ENCODE assay signal across 8 cellular contexts in the genomic region with DNA sequence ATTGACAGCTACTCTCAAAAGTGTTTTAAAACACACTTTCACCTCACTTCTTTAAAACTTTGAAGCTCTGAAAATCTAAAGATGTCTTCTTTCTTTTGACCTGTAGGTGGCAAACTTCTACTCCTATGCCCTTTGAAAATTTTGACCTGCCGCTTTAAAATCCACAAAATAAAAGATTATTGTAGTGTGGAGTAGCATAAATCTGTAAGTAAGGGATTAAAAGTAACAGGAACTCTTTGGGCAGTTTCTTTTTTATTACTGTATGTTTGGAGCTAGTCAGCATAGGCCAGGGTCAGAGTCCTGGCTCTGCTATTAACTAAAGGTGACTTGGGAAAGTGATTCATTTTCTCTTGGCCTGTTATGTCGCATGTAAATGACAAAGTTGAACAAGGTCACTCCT. TPM values are rescaled to one million over a fixed set of nuclear protein-coding genes. Genes with fewer than 3 reads are reported as not detected.
DNase-seq lines count a peak whose midpoint lies in the region; ATAC-seq and TF ChIP-seq lines count a peak whose summit lies in the region.

No MANE protein-coding gene starts in this region.

- TF ChIP-seq POLR2A in ovary (IDR thresholded peaks at IDR 0.05): no peak

- DNase-seq in COLO829 (ENCODE audit: low spot score) (peak; percentile 38), epithelial cell of esophagus (ENCODE audit: low read depth) (peak; percentile 35), ovary (no peak), ureter (ENCODE audit: low spot score) (no peak), COLO668 (lab: John Stamatoyannopoulos, UW; ENCODE audit: unreplicated experiment) (no peak)

- TF ChIP-seq CTCF in OCI-LY3 (IDR thresholded peaks at IDR 0.05; ENCODE audit: low read depth, low read length) (peak; percentile 89), epithelial cell of esophagus (IDR thresholded peaks at IDR 0.05; ENCODE audit: insufficient read depth, low read depth, low read length, missing control alignments) (peak; percentile 61), ovary (IDR thresholded peaks at IDR 0.05) (peak; percentile 22 to 77 (median 50))

- peaks cover 10% of the 10 kb centered on the region for H3K4me1 ChIP-seq in OCI-LY3 (ENCODE audit: low read length)
- H3K4me1 ChIP-seq in ovary (ENCODE audit: insufficient read depth): no peaks in the 10 kb centered on the region

- no peaks in the 10 kb centered on the region for H3K79me2 ChIP-seq in OCI-LY3 (ENCODE audit: low read length)

- no peak overlapping the region for H3K27ac ChIP-seq in OCI-LY3 (ENCODE audit: low read length)
- no peak overlapping the region for H3K27ac ChIP-seq in ovary

- H4K20me1 ChIP-seq in OCI-LY3 (ENCODE audit: insufficient read depth, low read length): no peaks in the 10 kb centered on the region

- 38 to 41% (median 39%) methylated on average over 2 of the region's 2 CpGs for WGBS in ovary, 3 donors

- ATAC-seq in GM21717 (IDR thresholded peaks at IDR 0.05; ENCODE audit: unreplicated experiment) (peak; percentile 53), HG03025 (IDR thresholded peaks at IDR 0.05; ENCODE audit: low FRiP score, unreplicated experiment) (no peak)

- H3K36me3 ChIP-seq in OCI-LY3 (replicated peaks; ENCODE audit: low read depth, low read length) (no peaks in the 10 kb centered on the region), ovary (no peaks in the 10 kb centered on the region)

- H3K4me3 ChIP-seq in OCI-LY3 (ENCODE audit: low read length): peak overlapping the region; percentile 33
- H3K4me3 ChIP-seq in epithelial cell of esophagus (ENCODE audit: low read length): no peak overlapping the region
- H3K4me3 ChIP-seq in ovary: no peak overlapping the region

- H3K9me3 ChIP-seq in OCI-LY3 (ENCODE audit: insufficient read depth, low read length): no peaks in the 10 kb centered on the region
- H3K9me3 ChIP-seq in ovary: no peaks in the 10 kb centered on the region

- H3K27me3 ChIP-seq in OCI-LY3 (ENCODE audit: low read depth, low read length): peaks cover 28% of the 10 kb centered on the region
- H3K27me3 ChIP-seq in ovary: no peaks in the 10 kb centered on the region

- intact Hi-C loops in ovary (cut with DNase I): loop anchor here (5.0 to 10.0 kb wide), 3 partner anchors 154 to 167 kb away; partner anchors contain the start of gene NUDT6 (in 3 of the 4)

- TF ChIP-seq EP300 in ovary (IDR thresholded peaks at IDR 0.05): no peak

- H3K9ac ChIP-seq in OCI-LY3 (ENCODE audit: low read length): no peak overlapping the region

- no peak overlapping the region; the same call in 1 of the 2 replicates for H2AFZ ChIP-seq in OCI-LY3 (ENCODE audit: low read depth, low read length)

- H3K4me2 ChIP-seq in OCI-LY3 (ENCODE audit: low read length): peak overlapping the region; percentile 42

RNA-seq across cellular contexts. Expression of gene BBS12, which starts 25.5 kb away (rescaled TPM):
- 1 to 10 TPM; 3.1 to 6.8 (median 3.8) TPM for total RNA-seq in ovary
- polyA plus RNA-seq in ovary: 1 to 10 TPM; 2.6 to 4.2 TPM
- total RNA-seq in ureter: 3.0 TPM

Comparison
In these comparisons a context has a peak if more than half of its experiments do, and no peak if none do; other contexts are left out.
1. DNase-seq: peak in COLO829 (single experiment) and epithelial cell of esophagus (single experiment); none in ovary (0 of 5), ureter (single experiment) and COLO668 (single experiment).
2. Peak in every context shown above with its lines, with median percentiles within 50 percentile points of each other: CTCF ChIP-seq.